12 cellular contexts compared by ENCODE assay signal in genomic region chr12:117441751-117442150, GRCh38.
DNase-seq lines count a peak whose midpoint lies in the region; ATAC-seq and TF ChIP-seq lines count a peak whose summit lies in the region.
"Had no signal": no experiment of that assay in that cellular context is flagged by ENCODE, and none has a peak within 500 bp of the region (broad histone marks: within the 10 kb centered on the region; RNA-seq: fewer than 3 reads in every experiment).

No MANE protein-coding gene starts in this region.

- no peak overlapping the region for H3K4me3 ChIP-seq in heart left ventricle
- no peak overlapping the region for H3K4me3 ChIP-seq in spleen
- H3K4me3 ChIP-seq: esophagus muscularis mucosa, SJSA1 had no signal

- TF ChIP-seq POLR2A in heart left ventricle (IDR thresholded peaks at IDR 0.05), result no peak
- no peak for TF ChIP-seq POLR2A in spleen (IDR thresholded peaks at IDR 0.05)

- intact Hi-C loops in heart left ventricle (cut with DNase I), result no loop called here
- intact Hi-C loops in spleen (cut with DNase I; ENCODE audit: low total_unique reads), result no loop called here

- H3K27ac ChIP-seq in heart left ventricle (no peak overlapping the region), spleen (no peak overlapping the region)
- H3K27ac ChIP-seq: esophagus muscularis mucosa, SJSA1 had no signal

- peak; percentile 36 for DNase-seq in NCI-H2196 (lab: John Stamatoyannopoulos, UW; ENCODE audit: unreplicated experiment)
- DNase-seq in NCI-H2196 treated with DMSO at 0.1 percent for 48 hours (lab: John Stamatoyannopoulos, UW; ENCODE audit: unreplicated experiment), result no peak
- DNase-seq in SHP77 (lab: John Stamatoyannopoulos, UW), result peak; percentile 75 to 81
- peak; percentile 56 to 88 (median 80) for DNase-seq in heart left ventricle
- peak; percentile 56 for DNase-seq in stromal cell of bone marrow (ENCODE audit: low read depth)
- no peak for DNase-seq in stimulated activated CD4-positive, alpha-beta T cell treated with anti-CD3 and anti-CD28 coated beads, Interleukin-4, amount 100 ng/mL, for 4 hours
- DNase-seq in spleen, result no peak
- no peak for DNase-seq in activated CD4-positive, alpha-beta T cell treated with anti-CD3 and anti-CD28 coated beads, Interleukin-2, amount 50 U/mL, for 4 hours
- DNase-seq: activated CD8-positive, alpha-beta T cell treated with anti-CD3 and anti-CD28 coated beads, Interleukin-2, amount 10 ng/mL, durations not matched to agents 7 days and 5 days; small intestine had no signal

- 51 to 57% (median 52%) methylated on average over 4 of the region's 4 CpGs for WGBS in heart left ventricle, 4 donors
- WGBS in spleen, 5 donors, result 65 to 76% (median 74%) methylated on average over 4 of the region's 4 CpGs

- H3K27me3 ChIP-seq in heart left ventricle (no peaks in the 10 kb centered on the region), spleen (replicated peaks in 1 of 7) (peaks cover 0 to 11% (median 0%) of the 10 kb centered on the region in 7 donors)
- H3K27me3 ChIP-seq: SJSA1 had no signal

- no peaks in the 10 kb centered on the region for H3K9me3 ChIP-seq in heart left ventricle
- H3K9me3 ChIP-seq in spleen, result no peaks in the 10 kb centered on the region
- H3K9me3 ChIP-seq: esophagus muscularis mucosa, SJSA1 had no signal

- H3K4me1 ChIP-seq in heart left ventricle, result peaks cover 0 to 6% (median 0%) of the 10 kb centered on the region in 12 donors
- no peaks in the 10 kb centered on the region for H3K4me1 ChIP-seq in spleen
- H3K4me1 ChIP-seq: SJSA1 had no signal

- ATAC-seq in heart left ventricle, result peak; percentile 66 to 90 (median 86)
- ATAC-seq: activated CD8-positive, alpha-beta T cell treated with anti-CD3 and anti-CD28 coated beads, Interleukin-2, amount 10 ng/mL, durations not matched to agents 7 days and 5 days had no signal

- no peaks in the 10 kb centered on the region for H3K36me3 ChIP-seq in heart left ventricle
- H3K36me3 ChIP-seq in spleen, result no peaks in the 10 kb centered on the region
- H3K36me3 ChIP-seq: esophagus muscularis mucosa, SJSA1 had no signal

- no peak for TF ChIP-seq CTCF in heart left ventricle (IDR thresholded peaks at IDR 0.05)
- no peak for TF ChIP-seq CTCF in spleen (IDR thresholded peaks at IDR 0.05 in 8 of 11, conservative IDR thresholded peaks at IDR 0.05 in 3 of 11)

Comparison
In these comparisons a context has a peak if more than half of its experiments do, and no peak if none do; other contexts are left out.
1. DNase-seq: peak in NCI-H2196 (single experiment), SHP77 (2 of 2), heart left ventricle (5 of 5) and stromal cell of bone marrow (single experiment); none in NCI-H2196 treated with DMSO at 0.1 percent for 48 hours (single experiment), stimulated activated CD4-positive, alpha-beta T cell treated with anti-CD3 and anti-CD28 coated beads, Interleukin-4, amount 100 ng/mL, for 4 hours (0 of 2), spleen (single experiment) and activated CD4-positive, alpha-beta T cell treated with anti-CD3 and anti-CD28 coated beads, Interleukin-2, amount 50 U/mL, for 4 hours (0 of 2).